11 cellular contexts compared by ENCODE assay signal in the genomic region with DNA sequence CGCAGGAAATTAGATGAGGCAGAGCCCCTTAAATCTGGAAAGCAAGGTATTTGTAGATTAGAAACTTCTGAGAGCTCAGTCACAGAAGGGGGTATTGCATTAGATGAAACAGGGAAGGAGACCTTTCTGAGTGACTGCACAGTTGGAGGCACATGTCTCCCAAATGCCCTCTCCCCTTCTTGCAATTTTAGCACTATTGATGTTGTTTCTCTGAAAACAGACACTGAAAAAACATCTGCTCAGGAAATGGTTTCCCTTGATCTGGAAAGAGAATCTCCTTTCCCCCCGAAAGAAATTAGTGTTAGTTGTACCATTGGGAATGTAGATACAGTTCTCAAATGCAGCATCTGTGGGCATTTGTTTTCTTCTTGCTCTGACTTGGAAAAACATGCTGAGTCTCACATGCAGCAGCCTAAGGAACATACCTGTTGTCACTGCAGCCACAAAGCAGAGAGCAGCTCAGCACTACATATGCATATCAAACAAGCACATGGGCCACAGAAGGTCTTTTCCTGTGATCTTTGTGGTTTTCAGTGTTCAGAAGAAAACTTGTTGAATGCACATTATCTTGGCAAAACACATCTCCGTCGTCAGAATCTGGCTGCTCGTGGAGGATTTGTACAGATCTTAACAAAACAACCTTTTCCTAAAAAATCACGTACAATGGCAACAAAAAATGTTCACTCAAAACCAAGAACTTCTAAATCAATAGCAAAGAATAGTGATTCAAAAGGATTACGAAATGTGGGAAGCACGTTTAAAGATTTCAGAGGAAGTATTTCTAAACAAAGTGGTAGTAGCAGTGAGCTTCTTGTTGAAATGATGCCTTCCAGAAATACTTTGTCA. TPM values are rescaled to one million over a fixed set of nuclear protein-coding genes. Genes with fewer than 3 reads are reported as not detected.
DNase-seq lines count a peak whose midpoint lies in the region; ATAC-seq and TF ChIP-seq lines count a peak whose summit lies in the region.
"Had no signal": no experiment of that assay in that cellular context is flagged by ENCODE, and none has a peak within 500 bp of the region (broad histone marks: within the 10 kb centered on the region; RNA-seq: fewer than 3 reads in every experiment).

No MANE protein-coding gene starts in this region.

- peaks cover 0 to 34% (median 6%) of the 10 kb centered on the region in 11 experiments; a peak in 9 of 22 replicates for H3K9me3 ChIP-seq in BLaER1 treated with 17β-estradiol and CSF1 and Interleukin-3, amounts not matched to agents 10 nM and 100 nM (replicated peaks in 1 of 11)

- in situ Hi-C loops in GM13976 (cut with MboI; ENCODE audit: low sequenced_read_pairs, unreplicated experiment), result loop anchor here (25.0 kb wide), 1 partner anchor 1731 kb away; no protein-coding TSS in a partner anchor

- H3K4me3 Mint-ChIP-seq in HFFc6, result peak overlapping the region; percentile 83
- peak overlapping the region; percentile 65 for H3K4me3 Mint-ChIP-seq in activated CD8-positive, alpha-beta T cell treated with anti-CD3 and anti-CD28 coated beads, Interleukin-2, amount 10 ng/mL, durations not matched to agents 7 days and 5 days
- H3K4me3 Mint-ChIP-seq in type B pancreatic cell, result no peak overlapping the region

- H3K4me2 ChIP-seq in BLaER1 treated with 17β-estradiol and CSF1 and Interleukin-3, amounts not matched to agents 10 nM and 100 nM, result peak overlapping the region; percentile 66 to 98 (median 81)

- H3K36me3 Mint-ChIP-seq in HFFc6 (ENCODE audit: low read depth) (peaks cover 32% of the 10 kb centered on the region), type B pancreatic cell (peaks cover 29% of the 10 kb centered on the region)
- H3K36me3 Mint-ChIP-seq in activated CD8-positive, alpha-beta T cell treated with anti-CD3 and anti-CD28 coated beads, Interleukin-2, amount 10 ng/mL, durations not matched to agents 7 days and 5 days (ENCODE audit: low read depth), result peaks cover 29% of the 10 kb centered on the region

- CTCF ChIA-PET in activated CD8-positive, alpha-beta T cell treated with anti-CD3 and anti-CD28 coated beads, Interleukin-2, amount 10 ng/mL, durations not matched to agents 7 days and 5 days (lab: Charles Lee), result interaction anchor here (0.7 to 2.0 kb wide), 5 partner anchors 8 to 33 kb away, joined by 3 to 9 read pairs (median 4); no protein-coding TSS in a partner anchor

- peak overlapping the region; percentile 4 to 70 (median 63); a peak in 21 of 22 replicates for H3K9ac ChIP-seq in BLaER1 treated with 17β-estradiol and CSF1 and Interleukin-3, amounts not matched to agents 10 nM and 100 nM

- peaks cover 0 to 11% (median 3%) of the 10 kb centered on the region in 11 experiments; a peak in 9 of 22 replicates for H4K20me1 ChIP-seq in BLaER1 treated with 17β-estradiol and CSF1 and Interleukin-3, amounts not matched to agents 10 nM and 100 nM

- H3K4me1 Mint-ChIP-seq in HFFc6 (ENCODE audit: low read depth), result peaks cover 43% of the 10 kb centered on the region
- peaks cover 28% of the 10 kb centered on the region for H3K4me1 Mint-ChIP-seq in activated CD8-positive, alpha-beta T cell treated with anti-CD3 and anti-CD28 coated beads, Interleukin-2, amount 10 ng/mL, durations not matched to agents 7 days and 5 days (ENCODE audit: low read depth)
- peaks cover 33% of the 10 kb centered on the region for H3K4me1 Mint-ChIP-seq in type B pancreatic cell (ENCODE audit: unreplicated experiment)

- no peaks in the 10 kb centered on the region for H3K9me3 Mint-ChIP-seq in HFFc6
- no peaks in the 10 kb centered on the region for H3K9me3 Mint-ChIP-seq in activated CD8-positive, alpha-beta T cell treated with anti-CD3 and anti-CD28 coated beads, Interleukin-2, amount 10 ng/mL, durations not matched to agents 7 days and 5 days (ENCODE audit: insufficient read depth)
- H3K9me3 Mint-ChIP-seq in type B pancreatic cell, result no peaks in the 10 kb centered on the region

- peak; percentile 90 for ATAC-seq in activated CD8-positive, alpha-beta T cell treated with anti-CD3 and anti-CD28 coated beads, Interleukin-2, amount 10 ng/mL, durations not matched to agents 7 days and 5 days
- no peak for ATAC-seq in omental fat pad (ENCODE audit: low FRiP score)

- peak overlapping the region in 9 of 10 experiments; percentile 6 to 45 (median 29); a peak in 14 of 20 replicates for H3K4me3 ChIP-seq in BLaER1 treated with 17β-estradiol and CSF1 and Interleukin-3, amounts not matched to agents 10 nM and 100 nM
- H3K4me3 ChIP-seq in foreskin fibroblast (ENCODE audit: low read depth in 1 of 2, low read length in 2 of 2), result peak overlapping the region in 1 of 2 donors; percentile 7
- H3K4me3 ChIP-seq in coronary artery, result no peak overlapping the region

- TF ChIP-seq CTCF in HFFc6 (IDR thresholded peaks at IDR 0.05), result no peak
- no peak for TF ChIP-seq CTCF in foreskin fibroblast (IDR thresholded peaks at IDR 0.05; ENCODE audit: low read depth, low read length)
- no peak for TF ChIP-seq CTCF in type B pancreatic cell (conservative IDR thresholded peaks at IDR 0.05)
- TF ChIP-seq CTCF in omental fat pad (IDR thresholded peaks at IDR 0.05), result no peak
- TF ChIP-seq CTCF in GM13976 (IDR thresholded peaks at IDR 0.05; ENCODE audit: borderline replicate concordance, control extremely low read depth, extremely low read depth, insufficient read depth, missing control alignments), result no peak
- TF ChIP-seq CTCF in coronary artery (IDR thresholded peaks at IDR 0.05), result no peak

- peak overlapping the region; percentile 90 for H3K27ac Mint-ChIP-seq in HFFc6
- H3K27ac Mint-ChIP-seq in activated CD8-positive, alpha-beta T cell treated with anti-CD3 and anti-CD28 coated beads, Interleukin-2, amount 10 ng/mL, durations not matched to agents 7 days and 5 days, result peak overlapping the region; percentile 90
- H3K27ac Mint-ChIP-seq in type B pancreatic cell, result no peak overlapping the region

- DNase-seq in HFFc6 (peak; percentile 65), foreskin fibroblast (peak; percentile 56 to 75), type B pancreatic cell (ENCODE audit: extremely low spot score, unreplicated experiment) (no peak), omental fat pad (ENCODE audit: low spot score) (no peak), GM13976 (ENCODE audit: low spot score) (no peak), coronary artery (ENCODE audit: low spot score) (no peak)
- DNase-seq in activated CD8-positive, alpha-beta T cell treated with anti-CD3 and anti-CD28 coated beads, Interleukin-2, amount 10 ng/mL, durations not matched to agents 7 days and 5 days, result peak; percentile 44
- DNase-seq: hippocampal formation, NCI-H1694 treated with DMSO at 0.1 percent for 48 hours had no signal

- POLR2A ChIA-PET in activated CD8-positive, alpha-beta T cell treated with anti-CD3 and anti-CD28 coated beads, Interleukin-2, amount 10 ng/mL, durations not matched to agents 7 days and 5 days (lab: Charles Lee), result interaction anchor here (0.6 to 3.5 kb wide), 4 partner anchors 34 to 579 kb away, joined by 3 to 23 read pairs (median 4); a partner anchor contains a TSS

- peak overlapping the region in 10 of 11 experiments; percentile 53 to 82 (median 74); a peak in 20 of 22 replicates for H3K27ac ChIP-seq in BLaER1 treated with 17β-estradiol and CSF1 and Interleukin-3, amounts not matched to agents 10 nM and 100 nM
- no peak overlapping the region for H3K27ac ChIP-seq in coronary artery
- H3K27ac ChIP-seq: HL-60 had no signal

- no peaks in the 10 kb centered on the region for H3K27me3 ChIP-seq in BLaER1 treated with 17β-estradiol and CSF1 and Interleukin-3, amounts not matched to agents 10 nM and 100 nM

- H3K27me3 Mint-ChIP-seq in HFFc6 (ENCODE audit: insufficient read depth) (no peaks in the 10 kb centered on the region), type B pancreatic cell (no peaks in the 10 kb centered on the region)
- no peaks in the 10 kb centered on the region for H3K27me3 Mint-ChIP-seq in activated CD8-positive, alpha-beta T cell treated with anti-CD3 and anti-CD28 coated beads, Interleukin-2, amount 10 ng/mL, durations not matched to agents 7 days and 5 days (ENCODE audit: low read depth)

- peaks cover 29 to 70% (median 49%) of the 10 kb centered on the region in 10 experiments for H3K4me1 ChIP-seq in BLaER1 treated with 17β-estradiol and CSF1 and Interleukin-3, amounts not matched to agents 10 nM and 100 nM

- peaks cover 7 to 50% (median 44%) of the 10 kb centered on the region in 11 experiments; a peak in 21 of 22 replicates for H3K36me3 ChIP-seq in BLaER1 treated with 17β-estradiol and CSF1 and Interleukin-3, amounts not matched to agents 10 nM and 100 nM

RNA-seq across cellular contexts. Expression of a gene that starts 33.8 kb away (rescaled TPM):
- total RNA-seq in HFFc6 (2021; fragmentation: NEBNext Ultra II Directional; extraction: Animal tissue kit (Norgen Biotek cat#: 25700)), result 1 to 10 TPM; 7.9 to 9.7 (median 9.1) TPM
- total RNA-seq in activated CD8-positive, alpha-beta T cell treated with anti-CD3 and anti-CD28 coated beads, Interleukin-2, amount 10 ng/mL, durations not matched to agents 7 days and 5 days, result 10 to 100 TPM; 16.6 to 17.0 TPM
- 11.3 and 14.7 TPM in 2 replicates for total RNA-seq in type B pancreatic cell (ENCODE audit: low replicate concordance)
- 10 to 100 TPM; 13.4 to 26.7 (median 19.7) TPM for total RNA-seq in omental fat pad

Comparison
In these comparisons a context has a peak if more than half of its experiments do, and no peak if none do; other contexts are left out.
1. H3K27ac ChIP-seq: peak in BLaER1 treated with 17β-estradiol and CSF1 and Interleukin-3, amounts not matched to agents 10 nM and 100 nM (10 of 11); none in coronary artery (0 of 2).
2. DNase-seq: peak in HFFc6 (single experiment), activated CD8-positive, alpha-beta T cell treated with anti-CD3 and anti-CD28 coated beads, Interleukin-2, amount 10 ng/mL, durations not matched to agents 7 days and 5 days (single experiment) and foreskin fibroblast (2 of 2); none in type B pancreatic cell (single experiment), omental fat pad (single experiment), GM13976 (single experiment) and coronary artery (single experiment).